Comparison of ENCODE assay signal across 1 cellular context in genomic region chr1:119330062-119330939, GRCh38.
TF ChIP-seq lines count a peak whose summit lies in the region.

No MANE protein-coding gene starts in this region.

TF ChIP-seq in GM23338, 12 proteins besides CTCF, POLR2A, EP300 and RAD21 (continued from another document):
- TF ChIP-seq ZNF462 (CRISPR knock-in tag; IDR thresholded peaks at IDR 0.05): no peak
- TF ChIP-seq NANOG (IDR thresholded peaks at IDR 0.05; ENCODE audit: borderline replicate concordance): no peak
- no peak for TF ChIP-seq STAT1 (IDR thresholded peaks at IDR 0.05; ENCODE audit: unreplicated experiment)
- no peak for TF ChIP-seq ETS1 (IDR thresholded peaks at IDR 0.05)
